10 cellular contexts compared by ENCODE assay signal in genomic region chr17:45048795-45049563, GRCh38. TPM values are rescaled to one million over a fixed set of nuclear protein-coding genes. Genes with fewer than 3 reads are reported as not detected.
A peak's percentile ranks its signal among the peaks of the same experiment; 100 is the strongest.
DNase-seq lines count a peak whose midpoint lies in the region; TF ChIP-seq lines count a peak whose summit lies in the region.
"Had no signal": no experiment of that assay in that cellular context is flagged by ENCODE, and none has a peak within 500 bp of the region (broad histone marks: within the 10 kb centered on the region; RNA-seq: fewer than 3 reads in every experiment).

No MANE protein-coding gene starts in this region.

- H3K27me3 ChIP-seq in esophagus muscularis mucosa (no peaks in the 10 kb centered on the region), tibial artery (no peaks in the 10 kb centered on the region)

- no peak for DNase-seq in activated naive CD4-positive, alpha-beta T cell treated with anti-CD3 and anti-CD28 coated beads, Interleukin-2, amount 50 U/mL, for 16 hours
- DNase-seq in T-helper 2 cell treated with Interferon-gamma antibody and Interleukin-4, amounts not matched to agents 5 μg/mL and 100 μg/mL, for 36 hours (ENCODE audit: low spot score): no peak
- DNase-seq in esophagus muscularis mucosa (ENCODE audit: extremely low spot score): no peak
- DNase-seq in tibial artery: no peak
- DNase-seq in AG08395 (ENCODE audit: low spot score): no peak
- no peak for DNase-seq in NCI-H524 (lab: John Stamatoyannopoulos, UW)
- no peak for DNase-seq in GM03348 (ENCODE audit: low spot score)
- DNase-seq: DMS79 treated with DMSO at 0.1 percent for 48 hours, NCI-H69 had no signal

- H3K36me3 ChIP-seq in esophagus muscularis mucosa (no peaks in the 10 kb centered on the region), tibial artery (no peaks in the 10 kb centered on the region)

- H3K9me3 ChIP-seq in esophagus muscularis mucosa (no peaks in the 10 kb centered on the region), tibial artery (no peaks in the 10 kb centered on the region)

- 87% methylated on average over 8 of the region's 8 CpGs for WGBS in esophagus muscularis mucosa

- no peaks in the 10 kb centered on the region for H3K9me3 Mint-ChIP-seq in activated naive CD4-positive, alpha-beta T cell treated with anti-CD3 and anti-CD28 coated beads, Interleukin-2, amount 50 U/mL, for 24 hours
- no peaks in the 10 kb centered on the region for H3K9me3 Mint-ChIP-seq in T-helper 2 cell treated with Interferon-gamma antibody and Interleukin-4, amounts not matched to agents 5 μg/mL and 100 μg/mL, for 36 hours

- H3K27me3 Mint-ChIP-seq in activated naive CD4-positive, alpha-beta T cell treated with anti-CD3 and anti-CD28 coated beads, Interleukin-2, amount 50 U/mL, for 24 hours: no peaks in the 10 kb centered on the region
- H3K27me3 Mint-ChIP-seq in T-helper 2 cell treated with Interferon-gamma antibody and Interleukin-4, amounts not matched to agents 5 μg/mL and 100 μg/mL, for 36 hours (ENCODE audit: low read depth): no peaks in the 10 kb centered on the region

- H3K27ac Mint-ChIP-seq in activated naive CD4-positive, alpha-beta T cell treated with anti-CD3 and anti-CD28 coated beads, Interleukin-2, amount 50 U/mL, for 24 hours: peak overlapping the region; percentile 62
- H3K27ac Mint-ChIP-seq in T-helper 2 cell treated with Interferon-gamma antibody and Interleukin-4, amounts not matched to agents 5 μg/mL and 100 μg/mL, for 36 hours: peak overlapping the region; percentile 60

- H3K36me3 Mint-ChIP-seq in activated naive CD4-positive, alpha-beta T cell treated with anti-CD3 and anti-CD28 coated beads, Interleukin-2, amount 50 U/mL, for 24 hours: no peaks in the 10 kb centered on the region
- H3K36me3 Mint-ChIP-seq in T-helper 2 cell treated with Interferon-gamma antibody and Interleukin-4, amounts not matched to agents 5 μg/mL and 100 μg/mL, for 36 hours (ENCODE audit: low read depth): peaks cover 26% of the 10 kb centered on the region

- intact Hi-C loops in esophagus muscularis mucosa (cut with DNase I) (loop anchor here (5.0 kb wide), 1 partner anchor 83 kb away; the partner anchor contains the start of gene PLCD3), tibial artery (cut with DNase I; ENCODE audit: low total_unique reads) (no loop called here)

- peaks cover 37% of the 10 kb centered on the region for H3K4me1 Mint-ChIP-seq in activated naive CD4-positive, alpha-beta T cell treated with anti-CD3 and anti-CD28 coated beads, Interleukin-2, amount 50 U/mL, for 24 hours
- H3K4me1 Mint-ChIP-seq in T-helper 2 cell treated with Interferon-gamma antibody and Interleukin-4, amounts not matched to agents 5 μg/mL and 100 μg/mL, for 36 hours (ENCODE audit: low read depth): peaks cover 27% of the 10 kb centered on the region

- TF ChIP-seq EP300 in esophagus muscularis mucosa (IDR thresholded peaks at IDR 0.05): no peak

- H3K4me3 ChIP-seq in esophagus muscularis mucosa (no peak overlapping the region), tibial artery (no peak overlapping the region)

- no peak for TF ChIP-seq POLR2A in esophagus muscularis mucosa (IDR thresholded peaks at IDR 0.05; ENCODE audit: low read depth)

- H3K4me3 Mint-ChIP-seq in activated naive CD4-positive, alpha-beta T cell treated with anti-CD3 and anti-CD28 coated beads, Interleukin-2, amount 50 U/mL, for 24 hours: peak overlapping the region; percentile 33
- H3K4me3 Mint-ChIP-seq in T-helper 2 cell treated with Interferon-gamma antibody and Interleukin-4, amounts not matched to agents 5 μg/mL and 100 μg/mL, for 36 hours: peak overlapping the region; percentile 90

- peaks cover 19 to 55% (median 44%) of the 10 kb centered on the region in 4 donors for H3K4me1 ChIP-seq in esophagus muscularis mucosa
- peaks cover 0 to 42% (median 26%) of the 10 kb centered on the region in 4 donors for H3K4me1 ChIP-seq in tibial artery

- peak overlapping the region; percentile 25 to 96 (median 64) for H3K27ac ChIP-seq in esophagus muscularis mucosa (replicated peaks in 1 of 4)
- peak overlapping the region in 1 of 2 donors; percentile 11 for H3K27ac ChIP-seq in tibial artery

- TF ChIP-seq CTCF in esophagus muscularis mucosa (IDR thresholded peaks at IDR 0.05) (peak in 2 of 3 experiments; percentile 12 to 42), tibial artery (IDR thresholded peaks at IDR 0.05) (peak; percentile 5 to 22)

RNA-seq across cellular contexts. Expression of gene DCAKD, which starts 2.5 kb away (rescaled TPM):
- total RNA-seq in esophagus muscularis mucosa: 10 to 100 TPM; 50.3 to 68.8 (median 57.9) TPM

RNA-seq across cellular contexts. Expression of gene NMT1, which starts 12.1 kb away (rescaled TPM):
- total RNA-seq in esophagus muscularis mucosa: 10 to 100 TPM; 58.5 to 79.3 (median 65.1) TPM
